Comparison of ENCODE assay signal across 8 cellular contexts in the genomic region with DNA sequence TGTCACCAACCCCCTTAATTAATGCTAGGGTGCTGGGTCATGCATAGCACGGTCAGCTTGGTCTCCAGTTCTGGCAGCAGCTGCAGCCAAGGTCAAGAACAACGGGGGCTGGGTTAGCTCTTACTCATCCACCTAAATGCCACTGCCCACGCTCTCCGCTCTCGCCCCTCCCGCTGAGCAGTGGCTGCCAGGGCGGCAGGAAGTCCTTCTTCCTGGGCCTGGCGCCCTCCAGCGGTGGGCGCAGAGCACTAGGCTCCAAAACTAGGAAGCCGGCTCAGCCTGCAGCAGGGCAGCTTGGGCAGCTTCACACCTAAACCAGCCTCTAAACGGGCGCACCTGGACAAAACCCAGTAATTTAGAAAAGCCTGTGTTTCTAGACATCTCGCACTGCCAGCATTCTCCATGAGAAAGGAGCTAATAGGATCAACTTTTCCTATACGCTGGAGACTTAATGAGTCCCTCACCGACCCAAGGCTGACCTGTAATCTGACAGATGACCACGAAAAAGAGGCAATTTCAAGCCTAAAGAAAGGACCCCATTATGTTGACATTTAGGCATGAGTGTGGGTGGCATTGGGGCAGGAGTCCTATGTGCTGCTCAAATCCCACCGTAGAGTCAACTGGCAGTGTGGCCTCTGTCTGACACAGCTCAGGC.
DNase-seq lines count a peak whose midpoint lies in the region; ATAC-seq and TF ChIP-seq lines count a peak whose summit lies in the region.

No MANE protein-coding gene starts in this region.

- H3K27me3 ChIP-seq in CD4-positive, alpha-beta memory T cell (ENCODE audit: insufficient read depth, low read length) = no peaks in the 10 kb centered on the region
- H3K27me3 ChIP-seq in Loucy (ENCODE audit: insufficient read depth, low read length, poor library complexity, severe bottlenecking) (no peaks in the 10 kb centered on the region), SJCRH30 (no peaks in the 10 kb centered on the region), parathyroid adenoma (ENCODE audit: control insufficient read depth, insufficient read depth, low read length) (no peaks in the 10 kb centered on the region)

- POLR2A ChIA-PET in CD4-positive, alpha-beta memory T cell (lab: Charles Lee; ENCODE audit: partially characterized antibody) = interaction anchor here (0.7 to 1.0 kb wide), 2 partner anchors 198 to 219 kb away, joined by 3 to 4 read pairs; no protein-coding TSS in a partner anchor

- ATAC-seq in GM21529 (IDR thresholded peaks at IDR 0.05; ENCODE audit: unreplicated experiment) = peak; percentile 79

- no peak overlapping the region for H3K4me3 ChIP-seq in CD4-positive, alpha-beta memory T cell (ENCODE audit: low read length in 2 of 2)
- peak overlapping the region; percentile 50 for H3K4me3 ChIP-seq in Loucy (ENCODE audit: low read length, poor library complexity, severe bottlenecking)
- no peak overlapping the region for H3K4me3 ChIP-seq in SJCRH30
- H3K4me3 ChIP-seq in parathyroid adenoma (ENCODE audit: low read depth, low read length) = no peak overlapping the region

- no peak overlapping the region for H3K27ac ChIP-seq in CD4-positive, alpha-beta memory T cell (ENCODE audit: low read depth, low read length)
- H3K27ac ChIP-seq in SJCRH30 (no peak overlapping the region), parathyroid adenoma (no peak overlapping the region)

- no peaks in the 10 kb centered on the region for H3K9me2 ChIP-seq in Loucy (replicated peaks; ENCODE audit: low read depth, low read length)

- no peaks in the 10 kb centered on the region for H3K36me3 ChIP-seq in CD4-positive, alpha-beta memory T cell (ENCODE audit: insufficient read depth, low read length)
- H3K36me3 ChIP-seq in Loucy (ENCODE audit: insufficient read depth, low read length) (no peaks in the 10 kb centered on the region), SJCRH30 (no peaks in the 10 kb centered on the region), parathyroid adenoma (ENCODE audit: control insufficient read depth, insufficient read depth, low read length) (no peaks in the 10 kb centered on the region)

- H3K9me3 ChIP-seq in CD4-positive, alpha-beta memory T cell (ENCODE audit: control insufficient read depth in 1 of 2, low read length in 2 of 2) = no peaks in the 10 kb centered on the region
- H3K9me3 ChIP-seq in Loucy (ENCODE audit: insufficient read depth, low read depth, low read length) (no peaks in the 10 kb centered on the region), SJCRH30 (replicated peaks) (no peaks in the 10 kb centered on the region), parathyroid adenoma (ENCODE audit: control insufficient read depth, low read length) (no peaks in the 10 kb centered on the region)

- intact Hi-C loops in CD4-positive, alpha-beta memory T cell (cut with micrococcal nuclease) = loop anchor here (1.0 to 5.0 kb wide), 3 partner anchors 17 to 602 kb away; no protein-coding TSS in a partner anchor

- peaks cover 4 to 7% (median 6%) of the 10 kb centered on the region in 4 donors for H3K4me1 Mint-ChIP-seq in CD4-positive, alpha-beta memory T cell
- H3K4me1 Mint-ChIP-seq in type B pancreatic cell (ENCODE audit: unreplicated experiment) = peaks cover 6% of the 10 kb centered on the region

- no peaks in the 10 kb centered on the region for H3K36me3 Mint-ChIP-seq in CD4-positive, alpha-beta memory T cell
- H3K36me3 Mint-ChIP-seq in type B pancreatic cell = no peaks in the 10 kb centered on the region

- TF ChIP-seq CTCF in Loucy (conservative IDR thresholded peaks at IDR 0.05; ENCODE audit: low read length) = peak; percentile 88
- peak; percentile 62 for TF ChIP-seq CTCF in parathyroid adenoma (IDR thresholded peaks at IDR 0.05)
- peak; percentile 91 for TF ChIP-seq CTCF in type B pancreatic cell (conservative IDR thresholded peaks at IDR 0.05)

- no peak overlapping the region for H3K27ac Mint-ChIP-seq in CD4-positive, alpha-beta memory T cell
- H3K27ac Mint-ChIP-seq in type B pancreatic cell = no peak overlapping the region

- H2AFZ ChIP-seq in Loucy (ENCODE audit: low read length) (peak overlapping the region; percentile 86), parathyroid adenoma (peak overlapping the region; percentile 46)

- H3F3A ChIP-seq in Loucy (ENCODE audit: low read depth) = no peaks in the 10 kb centered on the region

- H3K79me2 ChIP-seq in Loucy (ENCODE audit: insufficient read depth, low read length) = no peaks in the 10 kb centered on the region
- no peaks in the 10 kb centered on the region for H3K79me2 ChIP-seq in parathyroid adenoma

- CTCF ChIA-PET in CD4-positive, alpha-beta memory T cell (lab: Charles Lee; ENCODE audit: partially characterized antibody) = interaction anchor here (0.7 to 2.3 kb wide), 32 partner anchors 8 to 601 kb away, joined by 3 to 41 read pairs (median 4); no protein-coding TSS in a partner anchor

- H3K4me2 ChIP-seq in Loucy (ENCODE audit: low read depth, low read length, poor library complexity, severe bottlenecking) (peak overlapping the region; percentile 69), parathyroid adenoma (ENCODE audit: low read length) (peak overlapping the region; percentile 28)

- H3K4me1 ChIP-seq in CD4-positive, alpha-beta memory T cell (ENCODE audit: insufficient read depth, low read length) = peaks cover 6% of the 10 kb centered on the region
- no peaks in the 10 kb centered on the region for H3K4me1 ChIP-seq in Loucy (ENCODE audit: insufficient read depth, low read length, poor library complexity, severe bottlenecking)
- H3K4me1 ChIP-seq in SJCRH30 = no peaks in the 10 kb centered on the region
- no peaks in the 10 kb centered on the region for H3K4me1 ChIP-seq in parathyroid adenoma

- peak overlapping the region in 4 of 8 donors; percentile 25 to 62 (median 49) for H3K4me3 Mint-ChIP-seq in CD4-positive, alpha-beta memory T cell
- H3K4me3 Mint-ChIP-seq in type B pancreatic cell = peak overlapping the region; percentile 53

- peak; percentile 44 to 62 (median 58) for DNase-seq in CD4-positive, alpha-beta memory T cell
- DNase-seq in SJCRH30 = peak; percentile 88 to 89
- DNase-seq in activated gamma-delta T cell treated with anti-CD3 and anti-CD28 coated beads, Interleukin-2, amount 50 U/mL, for 16 hours (ENCODE audit: low read depth) = peak; percentile 54
- DNase-seq in globus pallidus (ENCODE audit: low spot score) = peak; percentile 67
- peak; percentile 81 for DNase-seq in type B pancreatic cell (ENCODE audit: extremely low spot score, unreplicated experiment)

- H3K9ac ChIP-seq in Loucy (ENCODE audit: low read depth, low read length, poor library complexity, severe bottlenecking) (no peak overlapping the region), parathyroid adenoma (no peak overlapping the region)

- H3K9me3 Mint-ChIP-seq in CD4-positive, alpha-beta memory T cell = peaks cover 0 to 3% (median 0%) of the 10 kb centered on the region in 8 donors
- H3K9me3 Mint-ChIP-seq in type B pancreatic cell = no peaks in the 10 kb centered on the region

- H4K20me1 ChIP-seq in Loucy (ENCODE audit: insufficient read depth, low read length, poor library complexity, severe bottlenecking) = no peaks in the 10 kb centered on the region

- peaks cover 13 to 24% of the 10 kb centered on the region in 2 donors for H3K27me3 Mint-ChIP-seq in CD4-positive, alpha-beta memory T cell
- H3K27me3 Mint-ChIP-seq in type B pancreatic cell = peaks cover 50% of the 10 kb centered on the region
